ENCODE assay signal across 11 cellular contexts in the genomic region with DNA sequence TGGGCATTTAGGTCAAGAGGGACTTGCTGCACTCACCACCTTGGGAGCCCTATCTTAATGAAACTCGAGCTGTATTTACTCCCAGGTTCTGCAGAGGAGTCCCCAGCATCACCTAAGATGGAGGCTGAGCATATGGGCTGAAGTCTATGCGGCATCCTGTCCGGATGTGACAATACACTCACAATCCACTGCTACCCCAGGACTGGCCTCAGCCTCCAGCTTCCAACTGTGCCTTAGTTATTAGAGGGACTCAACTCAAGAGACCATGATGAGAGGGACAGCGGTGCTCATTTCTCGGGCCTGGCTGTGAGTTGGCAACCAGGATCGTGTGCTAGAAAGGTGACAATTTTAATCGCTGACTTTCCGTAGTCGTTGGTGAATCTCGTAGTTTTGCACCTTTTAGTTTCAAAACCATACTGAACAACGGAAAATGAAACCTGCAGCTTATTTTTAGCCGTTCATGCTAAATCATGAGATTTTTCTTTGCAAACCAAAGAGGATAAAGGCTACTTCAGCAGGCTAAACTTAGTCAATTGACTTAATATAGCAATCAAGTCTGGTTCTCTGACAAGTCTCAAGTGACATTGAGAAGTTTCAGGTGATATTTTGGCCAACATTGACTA. TPM values are rescaled to one million over a fixed set of nuclear protein-coding genes. Genes with fewer than 3 reads are reported as not detected.
DNase-seq lines count a peak whose midpoint lies in the region; ATAC-seq and TF ChIP-seq lines count a peak whose summit lies in the region.
"Had no signal": no experiment of that assay in that cellular context is flagged by ENCODE, and none has a peak within 500 bp of the region (broad histone marks: within the 10 kb centered on the region; RNA-seq: fewer than 3 reads in every experiment).

No MANE protein-coding gene starts in this region.

- H3K27me3 ChIP-seq in DOHH2 (ENCODE audit: control insufficient read depth, low read length) (no peaks in the 10 kb centered on the region), aorta (ENCODE audit: control insufficient read depth in 1 of 2, insufficient read depth in 2 of 2, low read length in 1 of 2) (no peaks in the 10 kb centered on the region)

- H3K9me3 Mint-ChIP-seq in activated CD8-positive, alpha-beta T cell treated with anti-CD3 and anti-CD28 coated beads for 36 hours, result no peaks in the 10 kb centered on the region

- 90 to 91% methylated on average over 12 of the region's 12 CpGs for WGBS in aorta, 2 donors

- H3F3A ChIP-seq in DOHH2 (ENCODE audit: control insufficient read depth, insufficient read depth), result no peaks in the 10 kb centered on the region

- H3K9me2 ChIP-seq in DOHH2 (replicated peaks; ENCODE audit: control insufficient read depth, low read length), result no peaks in the 10 kb centered on the region

- H3K27ac ChIP-seq in DOHH2 (ENCODE audit: low read depth, low read length) (peak overlapping the region; percentile 42), aorta (ENCODE audit: low read depth in 1 of 2, low read length in 2 of 2) (no peak overlapping the region)

- TF ChIP-seq CTCF in DOHH2 (IDR thresholded peaks at IDR 0.05; ENCODE audit: low read depth, low read length, poor library complexity, severe bottlenecking), result no peak
- no peak for TF ChIP-seq CTCF in activated CD8-positive, alpha-beta T cell treated with anti-CD3 and anti-CD28 coated beads for 36 hours (IDR thresholded peaks at IDR 0.05)

- H3K36me3 Mint-ChIP-seq in activated CD8-positive, alpha-beta T cell treated with anti-CD3 and anti-CD28 coated beads for 36 hours (ENCODE audit: low read depth), result no peaks in the 10 kb centered on the region

- H3K9me3 ChIP-seq in DOHH2 (ENCODE audit: control insufficient read depth, insufficient read depth, low read length) (no peaks in the 10 kb centered on the region), aorta (ENCODE audit: control insufficient read depth, low read length) (no peaks in the 10 kb centered on the region)

- peak overlapping the region; percentile 38 for H3K4me2 ChIP-seq in DOHH2 (ENCODE audit: low read length)

- peaks cover 42% of the 10 kb centered on the region for H3K4me1 Mint-ChIP-seq in activated CD8-positive, alpha-beta T cell treated with anti-CD3 and anti-CD28 coated beads for 36 hours (ENCODE audit: low read depth)

- peak overlapping the region; percentile 90 for H3K27ac Mint-ChIP-seq in activated CD8-positive, alpha-beta T cell treated with anti-CD3 and anti-CD28 coated beads for 36 hours

- H3K36me3 ChIP-seq in DOHH2 (ENCODE audit: control insufficient read depth, low read length) (no peaks in the 10 kb centered on the region), aorta (ENCODE audit: control insufficient read depth in 1 of 2, insufficient read depth in 2 of 2, low read length in 1 of 2) (peaks cover 0 to 3% of the 10 kb centered on the region in 2 donors)

- H3K79me2 ChIP-seq in DOHH2 (ENCODE audit: control insufficient read depth, low read length), result no peaks in the 10 kb centered on the region

- CTCF ChIA-PET in activated CD8-positive, alpha-beta T cell treated with anti-CD3 and anti-CD28 coated beads for 36 hours (lab: Charles Lee), result interaction anchor here (1.0 to 1.6 kb wide), 3 partner anchors 9 to 73 kb away, joined by 3 to 6 read pairs (median 5); no protein-coding TSS in a partner anchor

- intact Hi-C loops in activated CD8-positive, alpha-beta T cell treated with anti-CD3 and anti-CD28 coated beads for 36 hours (cut with micrococcal nuclease), result no loop called here
- intact Hi-C loops in aorta (cut with DNase I), result no loop called here

- peak; percentile 40 for DNase-seq in activated CD8-positive, alpha-beta T cell treated with anti-CD3 and anti-CD28 coated beads for 36 hours
- DNase-seq in aorta (no peak), retina (no peak), SW 1271 (lab: John Stamatoyannopoulos, UW) (no peak), NCI-H1105 treated with DMSO at 0.1 percent for 48 hours (lab: John Stamatoyannopoulos, UW) (no peak)
- DNase-seq: foreskin fibroblast, NCI-H1048, posterior cingulate gyrus had no signal

- no peaks in the 10 kb centered on the region for H3K27me3 Mint-ChIP-seq in activated CD8-positive, alpha-beta T cell treated with anti-CD3 and anti-CD28 coated beads for 36 hours

- H3K4me3 ChIP-seq in DOHH2 (ENCODE audit: low read length) (peak overlapping the region; percentile 18; the same call in 1 of the 2 replicates), aorta (ENCODE audit: low read length in 2 of 2) (no peak overlapping the region)

- peak overlapping the region; percentile 11 for H3K4me3 Mint-ChIP-seq in activated CD8-positive, alpha-beta T cell treated with anti-CD3 and anti-CD28 coated beads for 36 hours

- H3K4me1 ChIP-seq in DOHH2 (ENCODE audit: control insufficient read depth, low read length), result peaks cover 53% of the 10 kb centered on the region
- peaks cover 0 to 2% of the 10 kb centered on the region in 2 donors for H3K4me1 ChIP-seq in aorta (ENCODE audit: control insufficient read depth in 1 of 2, insufficient read depth in 2 of 2, low read length in 2 of 2)

- no peaks in the 10 kb centered on the region for H4K20me1 ChIP-seq in DOHH2 (ENCODE audit: control insufficient read depth, insufficient read depth, low read depth, low read length)

- ATAC-seq in GM19324 (IDR thresholded peaks at IDR 0.05; ENCODE audit: low FRiP score, unreplicated experiment) (peak; percentile 70), HG03064 (IDR thresholded peaks at IDR 0.05; ENCODE audit: low read depth, unreplicated experiment) (peak; percentile 50), aorta (ENCODE audit: low FRiP score) (no peak)
- peak; percentile 67 for ATAC-seq in activated CD8-positive, alpha-beta T cell treated with anti-CD3 and anti-CD28 coated beads for 36 hours

- POLR2A ChIA-PET in activated CD8-positive, alpha-beta T cell treated with anti-CD3 and anti-CD28 coated beads for 36 hours (lab: Charles Lee), result interaction anchor here (1.3 to 1.5 kb wide), 2 partner anchors 26 to 34 kb away, joined by 4 to 5 read pairs; no protein-coding TSS in a partner anchor

RNA-seq across cellular contexts. Expression of a gene that starts 11.1 kb away (rescaled TPM):
- 10 to 100 TPM; 20.4 to 21.2 TPM for total RNA-seq in activated CD8-positive, alpha-beta T cell treated with anti-CD3 and anti-CD28 coated beads for 36 hours
- total RNA-seq in aorta, result 100 to 1,000 TPM; 132 to 139 TPM
- 10 to 100 TPM; 21.2 to 35.8 TPM for polyA plus RNA-seq in aorta

Comparison
In these comparisons a context has a peak if more than half of its experiments do, and no peak if none do; other contexts are left out.
1. RNA of a gene that starts 11.1 kb away (total RNA-seq): 132 to 139 TPM in aorta; 20.4 to 21.2 TPM in activated CD8-positive, alpha-beta T cell treated with anti-CD3 and anti-CD28 coated beads for 36 hours; every median in the first group is over 4 times any median in the second.